ENCODE assay signal across 29 cellular contexts in genomic region chr12:117885211-117885610, GRCh38.
"Had no signal": no experiment of that assay in that cellular context is flagged by ENCODE, and none has a peak within 500 bp of the region (broad histone marks: within the 10 kb centered on the region; RNA-seq: fewer than 3 reads in every experiment).

No MANE protein-coding gene starts in this region.

- H3K4me1 ChIP-seq: parathyroid adenoma, psoas muscle, right lobe of liver, sigmoid colon, stomach, thyroid gland, tibial nerve, upper lobe of left lung, vagina had no signal

- H3K27me3 ChIP-seq: neutrophil, ovary, right lobe of liver, thyroid gland, tibial nerve, upper lobe of left lung, vagina had no signal

- H3K36me3 ChIP-seq: neutrophil, ovary, right lobe of liver, sigmoid colon, stomach, thoracic aorta, thyroid gland, tibial nerve, upper lobe of left lung, vagina had no signal

- H3K27ac ChIP-seq: neutrophil, ovary, parathyroid adenoma, psoas muscle, right lobe of liver, sigmoid colon, stomach, thoracic aorta, thyroid gland, tibial nerve, upper lobe of left lung, vagina had no signal

- H3K4me1 Mint-ChIP-seq: nephron progenitor cell; neural crest cell; stimulated activated effector memory CD8-positive, alpha-beta T cell treated with anti-CD3 and anti-CD28 coated beads, Interleukin-12 subunit alpha, Interleukin-12 subunit beta, amount 100 ng/mL, for 72 hours had no signal

- ATAC-seq: natural killer cell treated with Interleukin-12 subunit alpha and Interleukin-12 subunit beta and Interleukin-15 and Interleukin-18, amount 100 ng/mL, for 72 hours; psoas muscle; right cardiac atrium; right lobe of liver; stimulated activated effector memory CD8-positive, alpha-beta T cell treated with anti-CD3 and anti-CD28 coated beads, Interleukin-12 subunit alpha, Interleukin-12 subunit beta, amount 100 ng/mL, for 72 hours; stimulated activated naive B cell treated with anti-CD40 and anti-IgM and Interleukin-4, amounts not matched to agents 10 μg/mL and 1 μg/mL and 100 μg/mL, for 72 hours had no signal

- H3K36me3 Mint-ChIP-seq: natural killer cell treated with Interleukin-12 subunit alpha and Interleukin-12 subunit beta and Interleukin-15 and Interleukin-18, amount 100 ng/mL, for 72 hours; stimulated activated effector memory CD8-positive, alpha-beta T cell treated with anti-CD3 and anti-CD28 coated beads, Interleukin-12 subunit alpha, Interleukin-12 subunit beta, amount 100 ng/mL, for 72 hours; stimulated activated naive B cell treated with anti-CD40 and anti-IgM and Interleukin-4, amounts not matched to agents 10 μg/mL and 1 μg/mL and 100 μg/mL, for 72 hours had no signal

- H3K9me3 Mint-ChIP-seq: nephron progenitor cell had no signal

- H3K27ac Mint-ChIP-seq: natural killer cell treated with Interleukin-12 subunit alpha and Interleukin-12 subunit beta and Interleukin-15 and Interleukin-18, amount 100 ng/mL, for 72 hours; nephron progenitor cell; progenitor cell of endocrine pancreas; stimulated activated effector memory CD8-positive, alpha-beta T cell treated with anti-CD3 and anti-CD28 coated beads, Interleukin-12 subunit alpha, Interleukin-12 subunit beta, amount 100 ng/mL, for 72 hours; stimulated activated naive B cell treated with anti-CD40 and anti-IgM and Interleukin-4, amounts not matched to agents 10 μg/mL and 1 μg/mL and 100 μg/mL, for 72 hours; stimulated activated naive CD8-positive, alpha-beta T cell treated with anti-CD3 and anti-CD28 coated beads, Interleukin-15, Interleukin-2, amounts not matched to agents 100 ng/mL and 50 ng/mL, for 24 hours had no signal

- H3K4me3 ChIP-seq: ovary, psoas muscle, right lobe of liver, sigmoid colon, stomach, thoracic aorta, thyroid gland, tibial nerve, upper lobe of left lung, vagina had no signal

- H3K9ac ChIP-seq: parathyroid adenoma had no signal

- DNase-seq: nephron progenitor cell; nucleus accumbens; ovary; posterior cingulate gyrus; psoas muscle; right cardiac atrium; right lobe of liver; sigmoid colon; small intestine; stimulated activated CD4-positive, alpha-beta T cell treated with anti-CD3 and anti-CD28 coated beads, Interleukin-15, amount 100 ng/mL, for 24 hours; stimulated activated CD4-positive, alpha-beta T cell treated with anti-CD3 and anti-CD28 coated beads, Interleukin-2, amount 100 ng/mL, for 24 hours; stimulated activated CD4-positive, alpha-beta T cell treated with anti-CD3 and anti-CD28 coated beads, Interleukin-2, amount 100 ng/mL, for 48 hours; stimulated activated CD4-positive, alpha-beta T cell treated with anti-CD3 and anti-CD28 coated beads, Interleukin-4, amount 100 ng/mL, for 24 hours; stimulated activated naive B cell treated with anti-CD40 and anti-IgM and Interleukin-4, amounts not matched to agents 10 μg/mL and 1 μg/mL and 100 μg/mL, for 72 hours; stimulated activated naive CD4-positive, alpha-beta T cell treated with Interleukin-2 at 50 U/mL for 16 hours; stomach; thyroid gland; trophoblast cell; upper lobe of left lung had no signal

- H3K9me3 ChIP-seq: neutrophil, ovary, psoas muscle, right lobe of liver, sigmoid colon, stomach, thoracic aorta, thyroid gland, tibial nerve, upper lobe of left lung, vagina had no signal

- H3K4me3 Mint-ChIP-seq: natural killer cell treated with Interleukin-12 subunit alpha and Interleukin-12 subunit beta and Interleukin-15 and Interleukin-18, amount 100 ng/mL, for 72 hours; nephron progenitor cell; neural crest cell; stimulated activated effector memory CD8-positive, alpha-beta T cell treated with anti-CD3 and anti-CD28 coated beads, Interleukin-12 subunit alpha, Interleukin-12 subunit beta, amount 100 ng/mL, for 72 hours; stimulated activated naive B cell treated with anti-CD40 and anti-IgM and Interleukin-4, amounts not matched to agents 10 μg/mL and 1 μg/mL and 100 μg/mL, for 72 hours; stimulated activated naive CD8-positive, alpha-beta T cell treated with anti-CD3 and anti-CD28 coated beads, Interleukin-15, Interleukin-2, amounts not matched to agents 100 ng/mL and 50 ng/mL, for 24 hours had no signal
